2 cellular contexts compared by ENCODE assay signal in genomic region chr1:7561936-7562728, GRCh38.
TF ChIP-seq lines count a peak whose summit lies in the region.

No MANE protein-coding gene starts in this region.

TF ChIP-seq in H1, 55 proteins besides CTCF, POLR2A, EP300 and RAD21:
- TF ChIP-seq USF2 (IDR thresholded peaks at IDR 0.05; ENCODE audit: low read length) (no peak), BCL11A (IDR thresholded peaks at IDR 0.05; ENCODE audit: low read depth in 2 of 2, low read length in 2 of 2) (no peak), JUND (IDR thresholded peaks at IDR 0.05; ENCODE audit: low read length) (no peak), CREB1 (IDR thresholded peaks at IDR 0.05) (no peak), BRCA1 (IDR thresholded peaks at IDR 0.05; ENCODE audit: low read depth, low read length) (no peak), SIRT6 (IDR thresholded peaks at IDR 0.05; ENCODE audit: low read length) (no peak), NANOG (IDR thresholded peaks at IDR 0.05; ENCODE audit: insufficient read depth, low read depth, low read length, poor library complexity, severe bottlenecking) (no peak), SP2 (IDR thresholded peaks at IDR 0.05; ENCODE audit: low read length) (no peak), MAX (IDR thresholded peaks at IDR 0.05) (no peak)

TF ChIP-seq in HEK293T, 16 proteins besides CTCF, POLR2A, EP300 and RAD21 (continued from another document):
- TF ChIP-seq HDGF (IDR thresholded peaks at IDR 0.05; ENCODE audit: borderline replicate concordance) (no peak), CTBP1 (IDR thresholded peaks at IDR 0.05; ENCODE audit: borderline replicate concordance) (no peak), L3MBTL2 (conservative IDR thresholded peaks at IDR 0.05) (no peak), ARNT (IDR thresholded peaks at IDR 0.05) (no peak), SUZ12 (IDR thresholded peaks at IDR 0.05) (no peak), FOXK2 (IDR thresholded peaks at IDR 0.05) (no peak), FOXA1 (IDR thresholded peaks at IDR 0.05) (no peak), NFRKB (IDR thresholded peaks at IDR 0.05) (no peak), TARDBP (IDR thresholded peaks at IDR 0.05) (no peak), ELF4 (IDR thresholded peaks at IDR 0.05) (no peak), FOXM1 (IDR thresholded peaks at IDR 0.05; ENCODE audit: borderline replicate concordance) (no peak)
TF ChIP-seq in HEK293T: peak in this region for 0.
